In the genomic region with DNA sequence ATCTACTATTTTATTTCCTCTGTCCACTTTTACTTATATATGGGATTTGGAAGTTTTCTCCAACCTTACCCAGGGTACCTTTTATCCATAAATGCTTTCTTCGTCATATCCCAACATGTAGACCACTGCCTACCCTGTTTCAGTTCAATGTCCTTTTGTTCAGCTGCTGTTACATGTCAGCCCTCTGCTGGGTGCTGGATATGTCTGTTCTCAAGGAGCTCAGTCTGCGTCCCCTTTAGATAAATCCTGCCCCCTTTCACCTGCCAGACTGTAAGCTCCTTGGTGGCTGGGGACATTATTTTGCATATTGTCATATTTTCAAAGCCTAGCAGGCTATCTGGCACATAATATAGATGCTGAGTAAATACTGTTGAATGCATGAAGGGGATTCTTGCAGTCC, we compare ENCODE assay signal across 16 cellular contexts. TPM values are rescaled to one million over a fixed set of nuclear protein-coding genes. Genes with fewer than 3 reads are reported as not detected.
DNase-seq lines count a peak whose midpoint lies in the region; ATAC-seq and TF ChIP-seq lines count a peak whose summit lies in the region.
"Had no signal": no experiment of that assay in that cellular context is flagged by ENCODE, and none has a peak within 500 bp of the region (broad histone marks: within the 10 kb centered on the region; RNA-seq: fewer than 3 reads in every experiment).

No MANE protein-coding gene starts in this region.

- intact Hi-C loops in dorsolateral prefrontal cortex (cut with DNase I), result no loop called here

- ATAC-seq in GM18868 (IDR thresholded peaks at IDR 0.05; ENCODE audit: unreplicated experiment) (no peak), GM19351 (IDR thresholded peaks at IDR 0.05; ENCODE audit: unreplicated experiment) (no peak), HG03432 (IDR thresholded peaks at IDR 0.05; ENCODE audit: unreplicated experiment) (no peak)

- H3K4me1 Mint-ChIP-seq in progenitor cell of endocrine pancreas (ENCODE audit: low read depth), result peaks cover 18% of the 10 kb centered on the region

- H3K4me3 ChIP-seq in dorsolateral prefrontal cortex, result peak overlapping the region in 1 of 59 donors; percentile 11
- H3K4me3 ChIP-seq: BLaER1 treated with 17β-estradiol and CSF1 and Interleukin-3, amounts not matched to agents 10 nM and 100 nM had no signal

- H3K27me3 ChIP-seq in dorsolateral prefrontal cortex, result no peaks in the 10 kb centered on the region
- H3K27me3 ChIP-seq: BLaER1 treated with 17β-estradiol and CSF1 and Interleukin-3, amounts not matched to agents 10 nM and 100 nM had no signal

- DNase-seq in NCI-H82 (lab: John Stamatoyannopoulos, UW) (peak; percentile 35), NCI-H82 treated with DMSO at 0.1 percent for 48 hours (lab: John Stamatoyannopoulos, UW; ENCODE audit: unreplicated experiment) (no peak), NCI-H69 (lab: John Stamatoyannopoulos, UW) (peak; percentile 7), dorsolateral prefrontal cortex (peak in 1 of 10 donors; percentile 41), progenitor cell of endocrine pancreas (ENCODE audit: low spot score, unreplicated experiment) (no peak)
- DNase-seq: 8988T, DMS 273 treated with DMSO at 0.1 percent for 48 hours, H9, NCI-H1436, NCI-H2081, NCI-H345 had no signal

- peak overlapping the region in 57 of 59 donors; percentile 28 to 99 (median 94) for H3K27ac ChIP-seq in dorsolateral prefrontal cortex
- H3K27ac ChIP-seq: BLaER1 treated with 17β-estradiol and CSF1 and Interleukin-3, amounts not matched to agents 10 nM and 100 nM had no signal

- no peak overlapping the region for H3K4me3 Mint-ChIP-seq in progenitor cell of endocrine pancreas (ENCODE audit: low read depth)
- H3K4me3 Mint-ChIP-seq: H9, IgD-negative memory B cell had no signal

- TF ChIP-seq CTCF in dorsolateral prefrontal cortex (IDR thresholded peaks at IDR 0.05 in 54 of 56, conservative IDR thresholded peaks at IDR 0.05 in 2 of 56; ENCODE audit: low read depth in 1 of 56, partially characterized antibody in 56 of 56), result peak in 32 of 56 donors; percentile 14 to 64 (median 31)
- TF ChIP-seq CTCF in progenitor cell of endocrine pancreas (IDR thresholded peaks at IDR 0.05; ENCODE audit: unreplicated experiment), result no peak

- no peaks in the 10 kb centered on the region for H3K27me3 Mint-ChIP-seq in progenitor cell of endocrine pancreas
- H3K27me3 Mint-ChIP-seq: IgD-negative memory B cell had no signal

- no peaks in the 10 kb centered on the region for H3K9me3 Mint-ChIP-seq in progenitor cell of endocrine pancreas (ENCODE audit: low read depth)
- H3K9me3 Mint-ChIP-seq: H9, IgD-negative memory B cell had no signal

- peak overlapping the region; percentile 36 for H3K27ac Mint-ChIP-seq in progenitor cell of endocrine pancreas
- H3K27ac Mint-ChIP-seq: H9, IgD-negative memory B cell had no signal

- H3K36me3 Mint-ChIP-seq in progenitor cell of endocrine pancreas (ENCODE audit: insufficient read depth), result peaks cover 1% of the 10 kb centered on the region

RNA-seq across cellular contexts. Expression of a gene that starts 53.2 kb away (rescaled TPM):
- total RNA-seq in dorsolateral prefrontal cortex, result 1 to 10 TPM; 1.1 to 9.4 (median 3.7) TPM
- total RNA-seq in progenitor cell of endocrine pancreas, result 10.2 and 13.9 TPM in 2 replicates

Comparison
In these comparisons a context has a peak if more than half of its experiments do, and no peak if none do; other contexts are left out.
1. DNase-seq: peak in NCI-H82 (single experiment) and NCI-H69 (single experiment); none in NCI-H82 treated with DMSO at 0.1 percent for 48 hours (single experiment) and progenitor cell of endocrine pancreas (single experiment).